In the genomic region with DNA sequence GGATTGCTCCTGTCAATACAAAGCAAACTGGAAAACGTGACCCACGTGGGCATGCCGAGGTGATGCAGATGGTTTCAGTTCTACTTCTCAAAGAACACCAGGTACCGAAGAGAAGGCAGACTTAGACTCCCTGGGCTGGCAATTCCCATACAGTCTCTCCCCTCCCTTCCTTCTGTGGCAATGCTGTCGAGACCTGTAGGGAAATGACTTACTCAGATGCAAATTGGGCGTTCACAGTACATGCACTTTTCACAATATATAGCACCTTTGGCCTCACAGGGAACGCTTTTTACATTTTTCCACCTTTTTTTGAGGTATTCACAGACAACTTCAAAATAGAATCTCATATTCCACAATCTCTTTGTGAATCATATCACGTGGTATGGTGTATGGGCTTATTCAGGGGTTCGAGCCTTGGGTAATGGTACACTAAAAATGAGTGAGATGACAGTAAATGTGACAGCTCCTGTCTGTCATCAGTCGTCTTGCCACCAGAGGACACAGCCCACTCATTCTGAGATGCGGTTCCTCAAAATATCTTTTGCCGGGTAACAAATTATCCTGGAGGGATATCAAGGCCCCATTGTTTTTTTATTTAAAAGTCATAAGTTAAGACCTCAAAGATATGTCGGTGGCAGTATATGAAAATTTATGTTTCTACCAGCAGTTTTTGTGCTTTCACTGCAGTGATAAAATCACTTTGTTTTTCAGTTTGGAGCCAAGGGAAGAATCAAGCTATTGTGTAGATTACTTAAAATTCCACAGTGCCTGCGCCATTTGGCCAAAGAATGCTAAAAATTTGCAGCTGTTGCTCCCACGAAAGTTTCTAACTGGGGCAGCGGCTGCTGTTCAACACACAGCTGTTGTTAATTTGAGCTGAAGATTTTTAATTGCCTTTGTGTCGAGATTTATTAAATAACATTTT, we compare ENCODE assay signal across 11 cellular contexts.
A peak's percentile ranks its signal among the peaks of the same experiment; 100 is the strongest.
DNase-seq lines count a peak whose midpoint lies in the region; ATAC-seq, FAIRE-seq and TF ChIP-seq lines count a peak whose summit lies in the region.
"Had no signal": no experiment of that assay in that cellular context is flagged by ENCODE, and none has a peak within 500 bp of the region (broad histone marks: within the 10 kb centered on the region; RNA-seq: fewer than 3 reads in every experiment).

No MANE protein-coding gene starts in this region.

- CTCF ChIA-PET in GM12878 (lab: Yijun Ruan, JAX): interaction anchor here (1.3 to 1.8 kb wide), 2 partner anchors 9 to 19 kb away, joined by 3 to 6 read pairs; no protein-coding TSS in a partner anchor
- CTCF ChIA-PET in activated CD8-positive, alpha-beta memory T cell treated with anti-CD3 and anti-CD28 coated beads, Interleukin-2, amount 10 ng/mL, durations not matched to agents 7 days and 5 days (lab: Charles Lee): no interaction called here

- no TSS peak for BruUV-seq in GM12878 (replicated peaks; lab: Mats Ljungman, UMichigan)

- H3T11ph ChIP-seq in H9 (ENCODE audit: low read length): peak overlapping the region; percentile 57

- peak overlapping the region; percentile 28 for H2BK12ac ChIP-seq in H9 (ENCODE audit: insufficient read length, low read depth, low read length)

- H3K27ac Mint-ChIP-seq in H9: peak overlapping the region; percentile 83 to 97 (median 92)
- no peak overlapping the region for H3K27ac Mint-ChIP-seq in activated CD8-positive, alpha-beta memory T cell treated with anti-CD3 and anti-CD28 coated beads, Interleukin-2, amount 10 ng/mL, durations not matched to agents 7 days and 5 days
- H3K27ac Mint-ChIP-seq: activated CD4-positive, alpha-beta T cell treated with anti-CD3 and anti-CD28 coated beads, Interleukin-2, amount 10 ng/mL, durations not matched to agents 24 days and 14 days had no signal

- RAD21 ChIA-PET in GM12878 (lab: Charles Lee; ENCODE audit: unreplicated experiment): no interaction called here

- no peak for FAIRE-seq in GM12878 (lab: Jason Lieb, UNC)

- H3K14ac ChIP-seq in H9 (ENCODE audit: insufficient read depth, low read length): peak overlapping the region; percentile 16; the same call in 1 of the 2 replicates

- no peak overlapping the region for H3K23ac ChIP-seq in H9 (ENCODE audit: insufficient read length, low read depth, low read length)

- peaks cover 22 to 25% of the 10 kb centered on the region in 2 experiments for H3K4me1 Mint-ChIP-seq in H9
- no peaks in the 10 kb centered on the region for H3K4me1 Mint-ChIP-seq in activated CD8-positive, alpha-beta memory T cell treated with anti-CD3 and anti-CD28 coated beads, Interleukin-2, amount 10 ng/mL, durations not matched to agents 7 days and 5 days
- H3K4me1 Mint-ChIP-seq: activated CD4-positive, alpha-beta T cell treated with anti-CD3 and anti-CD28 coated beads, Interleukin-2, amount 10 ng/mL, durations not matched to agents 24 days and 14 days had no signal

- peak overlapping the region; percentile 48 for H2BK5ac ChIP-seq in H9 (ENCODE audit: insufficient read length, low read length)

- no peak overlapping the region for H3K4me3 ChIP-seq in GM12878

- H2BK20ac ChIP-seq in H9 (ENCODE audit: low read depth, low read length, poor library complexity, severe bottlenecking): no peak overlapping the region

- H3K36me3 Mint-ChIP-seq in H9 (ENCODE audit: insufficient read depth in 1 of 3, low read depth in 3 of 3): no peaks in the 10 kb centered on the region; a peak in 1 of 7 replicates
- H3K36me3 Mint-ChIP-seq in activated CD8-positive, alpha-beta memory T cell treated with anti-CD3 and anti-CD28 coated beads, Interleukin-2, amount 10 ng/mL, durations not matched to agents 7 days and 5 days: no peaks in the 10 kb centered on the region

- H3K23me2 ChIP-seq in H9 (ENCODE audit: insufficient read length, low read depth, low read length, poor library complexity, severe bottlenecking): no peaks in the 10 kb centered on the region

- H3K27me3 ChIP-seq in H9 (ENCODE audit: insufficient read depth, low read length) (no peaks in the 10 kb centered on the region), GM12878 (replicated peaks in 1 of 2; ENCODE audit: control insufficient read depth in 2 of 2, insufficient read depth in 2 of 2, low read length in 1 of 2) (no peaks in the 10 kb centered on the region; a peak in 1 of 4 replicates)

- WGBS in H9 (ENCODE audit: extremely low coverage, insufficient read length, low lambda C conversion rate): no CpG with 5 or more reads among the region's 17 CpGs
- WGBS in GM12878 (ENCODE audit: insufficient coverage, insufficient replicate concordance, low lambda C conversion rate, missing lambda C conversion rate): 22% methylated on average over 17 of the region's 17 CpGs

- H3K9me3 ChIP-seq in H9 (ENCODE audit: control insufficient read depth, low read depth, low read length) (no peaks in the 10 kb centered on the region), GM12878 (replicated peaks; ENCODE audit: control insufficient read depth, insufficient read depth, low read length) (no peaks in the 10 kb centered on the region)

- H4K5ac ChIP-seq in H9 (ENCODE audit: insufficient read length, low read depth, low read length): peak overlapping the region; percentile 13

- H3K18ac ChIP-seq in H9 (ENCODE audit: insufficient read length, low read depth, low read length): peak overlapping the region; percentile 15

- H4K8ac ChIP-seq in H9 (replicated peaks; ENCODE audit: insufficient read length, low read depth, low read length): peak overlapping the region; percentile 36

- H3K4me3 Mint-ChIP-seq in H9: peak overlapping the region in 1 of 2 experiments; percentile 30; a peak in 1 of 5 replicates
- H3K4me3 Mint-ChIP-seq in activated CD8-positive, alpha-beta memory T cell treated with anti-CD3 and anti-CD28 coated beads, Interleukin-2, amount 10 ng/mL, durations not matched to agents 7 days and 5 days: no peak overlapping the region
- H3K4me3 Mint-ChIP-seq: activated CD4-positive, alpha-beta T cell treated with anti-CD3 and anti-CD28 coated beads, Interleukin-2, amount 10 ng/mL, durations not matched to agents 24 days and 14 days had no signal

- H3K27me3 Mint-ChIP-seq in H9 (ENCODE audit: low read depth): peaks cover 2% of the 10 kb centered on the region
- peaks cover 2% of the 10 kb centered on the region for H3K27me3 Mint-ChIP-seq in activated CD8-positive, alpha-beta memory T cell treated with anti-CD3 and anti-CD28 coated beads, Interleukin-2, amount 10 ng/mL, durations not matched to agents 7 days and 5 days
- H3K27me3 Mint-ChIP-seq: activated CD4-positive, alpha-beta T cell treated with anti-CD3 and anti-CD28 coated beads, Interleukin-2, amount 10 ng/mL, durations not matched to agents 24 days and 14 days had no signal

- no peak overlapping the region; the same call in 1 of the 2 replicates for H3K4ac ChIP-seq in H9 (ENCODE audit: low read depth, low read length)

- TF ChIP-seq CTCF in H9 (conservative IDR thresholded peaks at IDR 0.05) (no peak), GM12878 (IDR thresholded peaks at IDR 0.05 in 2 of 3, conservative IDR thresholded peaks at IDR 0.05 in 1 of 3; ENCODE audit: control insufficient read depth in 2 of 3, extremely low read depth in 1 of 3, insufficient read depth in 1 of 3, low read depth in 3 of 3, low read length in 3 of 3) (no peak)

- H3K27ac ChIP-seq in H9 (ENCODE audit: insufficient read length, low read depth, low read length) (peak overlapping the region; percentile 82), GM12878 (ENCODE audit: control insufficient read depth, insufficient read depth) (no peak overlapping the region)

- H3K9me3 Mint-ChIP-seq in H9: no peaks in the 10 kb centered on the region; a peak in 1 of 5 replicates
- H3K9me3 Mint-ChIP-seq in activated CD8-positive, alpha-beta memory T cell treated with anti-CD3 and anti-CD28 coated beads, Interleukin-2, amount 10 ng/mL, durations not matched to agents 7 days and 5 days (ENCODE audit: low read depth): no peaks in the 10 kb centered on the region
- H3K9me3 Mint-ChIP-seq: activated CD4-positive, alpha-beta T cell treated with anti-CD3 and anti-CD28 coated beads, Interleukin-2, amount 10 ng/mL, durations not matched to agents 24 days and 14 days had no signal

- H3K79me1 ChIP-seq in H9 (ENCODE audit: insufficient read depth, low read depth, low read length, poor library complexity, severe bottlenecking): no peaks in the 10 kb centered on the region

- SMC1A ChIA-PET in GM12878 (lab: Charles Lee; ENCODE audit: uncharacterized antibody, unreplicated experiment): interaction anchor here (0.7 to 1.9 kb wide), 2 partner anchors 25 to 31 kb away, joined by 3 to 5 read pairs; no protein-coding TSS in a partner anchor

- H2AFZ ChIP-seq in H9 (ENCODE audit: low read length): no peak overlapping the region
- H2AFZ ChIP-seq in GM12878 (ENCODE audit: control insufficient read depth, low read depth, low read length): no peak overlapping the region

- intact Hi-C loops in GM12878 (cut with micrococcal nuclease; ENCODE audit: unreplicated experiment) (no loop called here), sciatic nerve (cut with DNase I) (no loop called here)

- H3K9ac ChIP-seq in H9 (ENCODE audit: extremely low read depth, insufficient read length, low read length) (no peak overlapping the region), GM12878 (ENCODE audit: control insufficient read depth, insufficient read depth, low read length) (no peak overlapping the region)

- no peak overlapping the region for H3K56ac ChIP-seq in H9 (ENCODE audit: insufficient read length, low read depth, low read length)

- H3K4me2 ChIP-seq in H9 (ENCODE audit: insufficient read depth, insufficient read length, low read length): peak overlapping the region; percentile 8
- H3K4me2 ChIP-seq in GM12878 (ENCODE audit: control insufficient read depth, insufficient read depth): no peak overlapping the region

- in situ Hi-C loops in GM12878 (cut with MboI): no loop called here

- no peak overlapping the region for H4K91ac ChIP-seq in H9 (ENCODE audit: insufficient read length, low read depth, low read length)

- H2BK15ac ChIP-seq in H9 (ENCODE audit: low read depth, low read length): no peak overlapping the region

- DNase-seq in H9 (peak; percentile 50), GM12878 (ENCODE audit: low read depth, low spot score) (no peak), hippocampal formation (lab: John Stamatoyannopoulos, UW) (peak; percentile 47 to 86), sciatic nerve (ENCODE audit: low spot score) (no peak), KG1 (lab: John Stamatoyannopoulos, UW) (no peak), activated gamma-delta T cell (lab: John Stamatoyannopoulos, UW) (no peak)
- no peak for DNase-seq in activated CD8-positive, alpha-beta memory T cell treated with anti-CD3 and anti-CD28 coated beads, Interleukin-2, amount 10 ng/mL, durations not matched to agents 7 days and 5 days
- DNase-seq: activated CD4-positive, alpha-beta T cell treated with anti-CD3 and anti-CD28 coated beads, Interleukin-2, amount 10 ng/mL, durations not matched to agents 24 days and 14 days; NCI-H2171 treated with DMSO at 0.1 percent for 48 hours had no signal

- no peak for TF ChIP-seq EP300 in GM12878 (IDR thresholded peaks at IDR 0.05; ENCODE audit: borderline replicate concordance in 1 of 2, control insufficient read depth in 1 of 2, low read depth in 2 of 2, low read length in 2 of 2)

- TF ChIP-seq POLR2A in GM12878 (IDR thresholded peaks at IDR 0.05; ENCODE audit: low read depth, low read length): no peak

- H4K20me1 ChIP-seq in H9 (ENCODE audit: control insufficient read depth, insufficient read depth, insufficient read length) (no peaks in the 10 kb centered on the region), GM12878 (ENCODE audit: control insufficient read depth, insufficient read depth) (no peaks in the 10 kb centered on the region)

- no peaks in the 10 kb centered on the region for H3K36me3 ChIP-seq in GM12878 (ENCODE audit: control insufficient read depth in 2 of 2, insufficient read depth in 2 of 2, low read length in 1 of 2)

- H3K4me1 ChIP-seq in H9 (ENCODE audit: insufficient read depth, low read length) (peaks cover 10% of the 10 kb centered on the region; the same call in 1 of the 2 replicates), GM12878 (ENCODE audit: control insufficient read depth, insufficient read depth, low read length) (no peaks in the 10 kb centered on the region)

- ATAC-seq in GM12878 (no peak), sciatic nerve (peak; percentile 83), GM18858 (IDR thresholded peaks at IDR 0.05; ENCODE audit: unreplicated experiment) (no peak)
- no peak for ATAC-seq in activated CD8-positive, alpha-beta memory T cell treated with anti-CD3 and anti-CD28 coated beads, Interleukin-2, amount 10 ng/mL, durations not matched to agents 7 days and 5 days
- ATAC-seq: esophagus mucosa had no signal

- no peaks in the 10 kb centered on the region for H3K79me2 ChIP-seq in H9 (ENCODE audit: insufficient read depth, low read length)
- H3K79me2 ChIP-seq in GM12878 (ENCODE audit: control insufficient read depth, insufficient read depth, low read length): no peaks in the 10 kb centered on the region

- H2AK5ac ChIP-seq in H9 (ENCODE audit: insufficient read length, low read length): no peak overlapping the region

- POLR2A ChIA-PET in GM12878 (lab: Charles Lee): no interaction called here

- H2BK120ac ChIP-seq in H9 (ENCODE audit: low read depth, low read length, poor library complexity, severe bottlenecking): no peak overlapping the region

- TF ChIP-seq RAD21 in GM12878 (IDR thresholded peaks at IDR 0.05; ENCODE audit: insufficient read depth, low read depth, low read length): no peak

Comparison
In these comparisons a context has a peak if more than half of its experiments do, and no peak if none do; other contexts are left out.
1. DNase-seq: peak in H9 (single experiment) and hippocampal formation (2 of 2); none in GM12878 (single experiment), sciatic nerve (single experiment), activated CD8-positive, alpha-beta memory T cell treated with anti-CD3 and anti-CD28 coated beads, Interleukin-2, amount 10 ng/mL, durations not matched to agents 7 days and 5 days (single experiment), KG1 (single experiment) and activated gamma-delta T cell (single experiment).